14 cellular contexts compared by ENCODE assay signal in genomic region chr1:84247425-84248220, GRCh38. TPM values are rescaled to one million over a fixed set of nuclear protein-coding genes. Genes with fewer than 3 reads are reported as not detected.
DNase-seq lines count a peak whose midpoint lies in the region; ATAC-seq and TF ChIP-seq lines count a peak whose summit lies in the region.
"Had no signal": no experiment of that assay in that cellular context is flagged by ENCODE, and none has a peak within 500 bp of the region (broad histone marks: within the 10 kb centered on the region; RNA-seq: fewer than 3 reads in every experiment).

No MANE protein-coding gene starts in this region.

- H3K27me3 Mint-ChIP-seq in activated CD8-positive, alpha-beta T cell treated with anti-CD3 and anti-CD28 coated beads for 36 hours: no peaks in the 10 kb centered on the region
- H3K27me3 Mint-ChIP-seq in activated CD8-positive, alpha-beta T cell treated with anti-CD3 and anti-CD28 coated beads, Interleukin-2, amount 10 ng/mL, durations not matched to agents 7 days and 5 days (ENCODE audit: low read depth): no peaks in the 10 kb centered on the region
- no peaks in the 10 kb centered on the region for H3K27me3 Mint-ChIP-seq in stimulated activated memory B cell treated with anti-CD40 and anti-IgM and Interleukin-4, amounts not matched to agents 10 μg/mL and 1 μg/mL and 100 μg/mL, for 72 hours

- peak overlapping the region; percentile 78 for H3K27ac Mint-ChIP-seq in activated CD8-positive, alpha-beta T cell treated with anti-CD3 and anti-CD28 coated beads for 36 hours
- no peak overlapping the region for H3K27ac Mint-ChIP-seq in activated CD8-positive, alpha-beta T cell treated with anti-CD3 and anti-CD28 coated beads, Interleukin-2, amount 10 ng/mL, durations not matched to agents 7 days and 5 days
- H3K27ac Mint-ChIP-seq in stimulated activated memory B cell treated with anti-CD40 and anti-IgM and Interleukin-4, amounts not matched to agents 10 μg/mL and 1 μg/mL and 100 μg/mL, for 72 hours: no peak overlapping the region

- no peak for TF ChIP-seq CTCF in activated CD8-positive, alpha-beta T cell treated with anti-CD3 and anti-CD28 coated beads for 36 hours (IDR thresholded peaks at IDR 0.05)
- TF ChIP-seq CTCF in fibroblast of pulmonary artery (IDR thresholded peaks at IDR 0.05; ENCODE audit: low read length, missing control alignments): no peak

- intact Hi-C loops in activated CD8-positive, alpha-beta T cell treated with anti-CD3 and anti-CD28 coated beads for 36 hours (cut with micrococcal nuclease): no loop called here
- intact Hi-C loops in posterior cingulate gyrus (cut with DNase I): no loop called here

- H3K9me3 Mint-ChIP-seq in activated CD8-positive, alpha-beta T cell treated with anti-CD3 and anti-CD28 coated beads for 36 hours: peaks cover 12% of the 10 kb centered on the region
- H3K9me3 Mint-ChIP-seq in activated CD8-positive, alpha-beta T cell treated with anti-CD3 and anti-CD28 coated beads, Interleukin-2, amount 10 ng/mL, durations not matched to agents 7 days and 5 days (ENCODE audit: insufficient read depth): no peaks in the 10 kb centered on the region
- H3K9me3 Mint-ChIP-seq in stimulated activated memory B cell treated with anti-CD40 and anti-IgM and Interleukin-4, amounts not matched to agents 10 μg/mL and 1 μg/mL and 100 μg/mL, for 72 hours: peaks cover 7% of the 10 kb centered on the region

- no peak overlapping the region for H3K4me3 Mint-ChIP-seq in activated CD8-positive, alpha-beta T cell treated with anti-CD3 and anti-CD28 coated beads for 36 hours
- H3K4me3 Mint-ChIP-seq in activated CD8-positive, alpha-beta T cell treated with anti-CD3 and anti-CD28 coated beads, Interleukin-2, amount 10 ng/mL, durations not matched to agents 7 days and 5 days: no peak overlapping the region
- H3K4me3 Mint-ChIP-seq in stimulated activated memory B cell treated with anti-CD40 and anti-IgM and Interleukin-4, amounts not matched to agents 10 μg/mL and 1 μg/mL and 100 μg/mL, for 72 hours: no peak overlapping the region

- ATAC-seq in activated CD8-positive, alpha-beta T cell treated with anti-CD3 and anti-CD28 coated beads for 36 hours: peak; percentile 78
- no peak for ATAC-seq in activated CD8-positive, alpha-beta T cell treated with anti-CD3 and anti-CD28 coated beads, Interleukin-2, amount 10 ng/mL, durations not matched to agents 7 days and 5 days
- peak; percentile 77 for ATAC-seq in SK-N-SH treated with all-trans-retinoic acid at 6 μM for 48 hours
- peak; percentile 47 for ATAC-seq in stimulated activated memory B cell treated with anti-CD40 and anti-IgM and Interleukin-4, amounts not matched to agents 10 μg/mL and 1 μg/mL and 100 μg/mL, for 72 hours
- ATAC-seq in GM21619 (IDR thresholded peaks at IDR 0.05; ENCODE audit: unreplicated experiment): no peak

- H3K4me1 Mint-ChIP-seq in activated CD8-positive, alpha-beta T cell treated with anti-CD3 and anti-CD28 coated beads for 36 hours (ENCODE audit: low read depth): no peaks in the 10 kb centered on the region
- H3K4me1 Mint-ChIP-seq in activated CD8-positive, alpha-beta T cell treated with anti-CD3 and anti-CD28 coated beads, Interleukin-2, amount 10 ng/mL, durations not matched to agents 7 days and 5 days (ENCODE audit: low read depth): no peaks in the 10 kb centered on the region
- H3K4me1 Mint-ChIP-seq in stimulated activated memory B cell treated with anti-CD40 and anti-IgM and Interleukin-4, amounts not matched to agents 10 μg/mL and 1 μg/mL and 100 μg/mL, for 72 hours: peaks cover under 1% of the 10 kb centered on the region

- POLR2A ChIA-PET in activated CD8-positive, alpha-beta T cell treated with anti-CD3 and anti-CD28 coated beads for 36 hours (lab: Charles Lee): interaction anchor here (1.2 kb wide), 1 partner anchor 18 kb away, joined by 3 read pairs; no protein-coding TSS in a partner anchor
- POLR2A ChIA-PET in activated CD8-positive, alpha-beta T cell treated with anti-CD3 and anti-CD28 coated beads, Interleukin-2, amount 10 ng/mL, durations not matched to agents 7 days and 5 days (lab: Charles Lee): no interaction called here

- CTCF ChIA-PET in activated CD8-positive, alpha-beta T cell treated with anti-CD3 and anti-CD28 coated beads for 36 hours (lab: Charles Lee): no interaction called here
- CTCF ChIA-PET in activated CD8-positive, alpha-beta T cell treated with anti-CD3 and anti-CD28 coated beads, Interleukin-2, amount 10 ng/mL, durations not matched to agents 7 days and 5 days (lab: Charles Lee): no interaction called here

- H3K4me3 ChIP-seq in fibroblast of pulmonary artery (replicated peaks; ENCODE audit: low read depth, low read length): no peak overlapping the region
- H3K4me3 ChIP-seq: tibial artery had no signal

- DNase-seq in activated CD8-positive, alpha-beta T cell treated with anti-CD3 and anti-CD28 coated beads for 36 hours: peak; percentile 21
- no peak for DNase-seq in activated CD8-positive, alpha-beta T cell treated with anti-CD3 and anti-CD28 coated beads, Interleukin-2, amount 10 ng/mL, durations not matched to agents 7 days and 5 days
- DNase-seq in fibroblast of pulmonary artery (ENCODE audit: low read depth) (peak; percentile 84), OCI-M2 (lab: John Stamatoyannopoulos, UW; ENCODE audit: unreplicated experiment) (no peak), posterior cingulate gyrus (no peak)
- DNase-seq: activated effector memory CD4-positive, alpha-beta T cell treated with Interleukin-2 at 50 U/mL for 16 hours; midbrain; NCI-H2081 treated with DMSO at 0.1 percent for 48 hours; stimulated activated CD4-positive, alpha-beta T cell treated with anti-CD3 and anti-CD28 coated beads, Interleukin-2, amount 100 ng/mL, for 48 hours; tibial artery had no signal

- peaks cover under 1% of the 10 kb centered on the region for H3K36me3 Mint-ChIP-seq in activated CD8-positive, alpha-beta T cell treated with anti-CD3 and anti-CD28 coated beads for 36 hours (ENCODE audit: low read depth)
- no peaks in the 10 kb centered on the region for H3K36me3 Mint-ChIP-seq in activated CD8-positive, alpha-beta T cell treated with anti-CD3 and anti-CD28 coated beads, Interleukin-2, amount 10 ng/mL, durations not matched to agents 7 days and 5 days (ENCODE audit: low read depth)
- H3K36me3 Mint-ChIP-seq in stimulated activated memory B cell treated with anti-CD40 and anti-IgM and Interleukin-4, amounts not matched to agents 10 μg/mL and 1 μg/mL and 100 μg/mL, for 72 hours: peaks cover 11% of the 10 kb centered on the region

TF ChIP-seq in SK-N-SH treated with all-trans-retinoic acid at 6 μM for 48 hours, 23 proteins besides CTCF, POLR2A, EP300 and RAD21:
- TF ChIP-seq RARB (CRISPR knock-in tag; IDR thresholded peaks at IDR 0.05) (no peak), BACH2 (CRISPR knock-in tag; IDR thresholded peaks at IDR 0.05; ENCODE audit: borderline replicate concordance) (no peak), ZNF8 (CRISPR knock-in tag; IDR thresholded peaks at IDR 0.05) (no peak), POU6F1 (CRISPR knock-in tag; IDR thresholded peaks at IDR 0.05; ENCODE audit: borderline replicate concordance, low read depth) (no peak), OSR1 (CRISPR knock-in tag; IDR thresholded peaks at IDR 0.05) (no peak)
TF ChIP-seq in SK-N-SH treated with all-trans-retinoic acid at 6 μM for 48 hours: peak in this region for 0.

RNA-seq across cellular contexts. Expression of gene SAMD13, which starts 53.9 kb away (rescaled TPM):
- total RNA-seq in activated CD8-positive, alpha-beta T cell treated with anti-CD3 and anti-CD28 coated beads for 36 hours: 1 to 10 TPM in 1 of 2 experiments, under 1 TPM in 1; 0.67 to 1.2 TPM
- under 1 TPM in 1 of 2 experiments, not detected in 1; 0.29 TPM for total RNA-seq in activated CD8-positive, alpha-beta T cell treated with anti-CD3 and anti-CD28 coated beads, Interleukin-2, amount 10 ng/mL, durations not matched to agents 7 days and 5 days
- total RNA-seq: T-helper 1 cell treated with Interleukin-12 subunit alpha and Interleukin-12 subunit beta and Interleukin-4 antibody, amounts not matched to agents 30 ng/mL and 1 ng/mL, for 36 hours had no signal

Comparison
In these comparisons a context has a peak if more than half of its experiments do, and no peak if none do; other contexts are left out.
1. ATAC-seq: peak in activated CD8-positive, alpha-beta T cell treated with anti-CD3 and anti-CD28 coated beads for 36 hours (single experiment), SK-N-SH treated with all-trans-retinoic acid at 6 μM for 48 hours (single experiment) and stimulated activated memory B cell treated with anti-CD40 and anti-IgM and Interleukin-4, amounts not matched to agents 10 μg/mL and 1 μg/mL and 100 μg/mL, for 72 hours (single experiment); none in activated CD8-positive, alpha-beta T cell treated with anti-CD3 and anti-CD28 coated beads, Interleukin-2, amount 10 ng/mL, durations not matched to agents 7 days and 5 days (single experiment) and GM21619 (single experiment).
2. DNase-seq: peak in activated CD8-positive, alpha-beta T cell treated with anti-CD3 and anti-CD28 coated beads for 36 hours (single experiment) and fibroblast of pulmonary artery (single experiment); none in activated CD8-positive, alpha-beta T cell treated with anti-CD3 and anti-CD28 coated beads, Interleukin-2, amount 10 ng/mL, durations not matched to agents 7 days and 5 days (single experiment), OCI-M2 (single experiment) and posterior cingulate gyrus (0 of 10).